ENCODE assay signal across 16 cellular contexts in the genomic region with DNA sequence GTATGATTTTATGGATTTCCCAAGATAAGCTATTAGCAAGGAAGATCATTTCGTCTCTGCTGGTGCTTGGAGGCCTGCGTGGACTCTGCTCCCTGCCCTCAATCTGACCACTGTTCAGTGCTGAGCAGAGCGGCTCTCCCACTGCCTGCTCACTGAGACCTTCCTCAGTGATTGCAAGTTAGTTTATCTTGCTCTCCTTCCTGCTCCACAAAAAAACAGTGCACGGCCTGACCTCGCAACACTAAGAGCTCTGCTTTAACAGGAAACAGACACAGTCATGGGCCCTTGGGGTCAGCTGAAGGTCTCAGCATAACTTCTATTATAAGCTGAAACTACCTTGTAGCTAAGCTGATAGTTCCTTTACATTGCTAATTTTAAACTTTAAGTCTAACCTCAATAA. TPM values are rescaled to one million over a fixed set of nuclear protein-coding genes. Genes with fewer than 3 reads are reported as not detected.
DNase-seq lines count a peak whose midpoint lies in the region; ATAC-seq and TF ChIP-seq lines count a peak whose summit lies in the region.
"Had no signal": no experiment of that assay in that cellular context is flagged by ENCODE, and none has a peak within 500 bp of the region (broad histone marks: within the 10 kb centered on the region; RNA-seq: fewer than 3 reads in every experiment).

No MANE protein-coding gene starts in this region.

- H3K4me3 ChIP-seq in BLaER1, result no peak overlapping the region
- H3K4me3 ChIP-seq: thyroid gland had no signal

- 0 out of 2 replicates have a peak overlapping the region, but pooled peaks have one; percentile 12 for H3K27ac ChIP-seq in BLaER1
- H3K27ac ChIP-seq: thyroid gland had no signal

- H3K4me1 ChIP-seq in BLaER1, result peaks cover 15% of the 10 kb centered on the region
- H3K4me1 ChIP-seq: thyroid gland had no signal

- H4K20me1 ChIP-seq in BLaER1, result no peaks in the 10 kb centered on the region

- no peaks in the 10 kb centered on the region for H3K9me3 ChIP-seq in BLaER1
- H3K9me3 ChIP-seq: thyroid gland had no signal

- H3K36me3 ChIP-seq in BLaER1, result no peaks in the 10 kb centered on the region

- peak; percentile 79 to 91 for DNase-seq in lung microvascular endothelial cell (ENCODE audit: low read depth in 2 of 2)
- no peak for DNase-seq in stimulated activated CD4-positive, alpha-beta T cell treated with anti-CD3 and anti-CD28 coated beads, Interleukin-4, amount 100 ng/mL, for 24 hours
- no peak for DNase-seq in hippocampal formation (lab: John Stamatoyannopoulos, UW)
- DNase-seq in AG08396 (ENCODE audit: low spot score), result no peak
- DNase-seq: ACHN; activated CD4-positive, alpha-beta T cell treated with anti-CD3 and anti-CD28 coated beads, Interleukin-2, amount 50 U/mL, for 1 hour; Calu3; NCI-H187; NCI-H526; stimulated activated CD4-positive, alpha-beta T cell treated with anti-CD3 and anti-CD28 coated beads, Interleukin-15, amount 100 ng/mL, for 24 hours; thyroid gland had no signal

- ATAC-seq in SK-N-SH treated with all-trans-retinoic acid at 6 μM for 48 hours (peak; percentile 40; the same call in 2 of the 3 replicates), esophagus mucosa (peak; percentile 18), GM21529 (IDR thresholded peaks at IDR 0.05; ENCODE audit: unreplicated experiment) (no peak)
- ATAC-seq: activated T-helper 17 cell treated with anti-CD3 and anti-CD28 coated beads, Interleukin-2, amount 50 U/mL, for 72 hours had no signal

- no peaks in the 10 kb centered on the region for H3K27me3 ChIP-seq in BLaER1
- H3K27me3 ChIP-seq: thyroid gland had no signal

- no peak overlapping the region for H3K9ac ChIP-seq in BLaER1

- peak overlapping the region; percentile 23 for H3K4me2 ChIP-seq in BLaER1

TF ChIP-seq in SK-N-SH treated with all-trans-retinoic acid at 6 μM for 48 hours, 23 proteins besides CTCF, POLR2A, EP300 and RAD21:
- TF ChIP-seq CSRNP3 (CRISPR knock-in tag; IDR thresholded peaks at IDR 0.05) (no peak), ZFP3 (CRISPR knock-in tag; IDR thresholded peaks at IDR 0.05) (no peak), PPARA (CRISPR knock-in tag; IDR thresholded peaks at IDR 0.05; ENCODE audit: borderline replicate concordance) (no peak), ZFP30 (CRISPR knock-in tag; IDR thresholded peaks at IDR 0.05) (no peak), TCF4 (CRISPR knock-in tag; IDR thresholded peaks at IDR 0.05; ENCODE audit: borderline replicate concordance) (no peak), BACH2 (CRISPR knock-in tag; IDR thresholded peaks at IDR 0.05; ENCODE audit: borderline replicate concordance) (no peak), ESRRG (CRISPR knock-in tag; IDR thresholded peaks at IDR 0.05) (no peak), ARNTL (CRISPR knock-in tag; IDR thresholded peaks at IDR 0.05; ENCODE audit: borderline replicate concordance, low read depth) (no peak)
- TF ChIP-seq, protein P1, sequence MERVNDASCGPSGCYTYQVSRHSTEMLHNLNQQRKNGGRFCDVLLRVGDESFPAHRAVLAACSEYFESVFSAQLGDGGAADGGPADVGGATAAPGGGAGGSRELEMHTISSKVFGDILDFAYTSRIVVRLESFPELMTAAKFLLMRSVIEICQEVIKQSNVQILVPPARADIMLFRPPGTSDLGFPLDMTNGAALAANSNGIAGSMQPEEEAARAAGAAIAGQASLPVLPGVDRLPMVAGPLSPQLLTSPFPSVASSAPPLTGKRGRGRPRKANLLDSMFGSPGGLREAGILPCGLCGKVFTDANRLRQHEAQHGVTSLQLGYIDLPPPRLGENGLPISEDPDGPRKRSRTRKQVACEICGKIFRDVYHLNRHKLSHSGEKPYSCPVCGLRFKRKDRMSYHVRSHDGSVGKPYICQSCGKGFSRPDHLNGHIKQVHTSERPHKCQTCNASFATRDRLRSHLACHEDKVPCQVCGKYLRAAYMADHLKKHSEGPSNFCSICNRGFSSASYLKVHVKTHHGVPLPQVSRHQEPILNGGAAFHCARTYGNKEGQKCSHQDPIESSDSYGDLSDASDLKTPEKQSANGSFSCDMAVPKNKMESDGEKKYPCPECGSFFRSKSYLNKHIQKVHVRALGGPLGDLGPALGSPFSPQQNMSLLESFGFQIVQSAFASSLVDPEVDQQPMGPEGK (CRISPR knock-in tag; IDR thresholded peaks at IDR 0.05; ENCODE audit: borderline replicate concordance), result no peak
- TF ChIP-seq, protein P2, sequence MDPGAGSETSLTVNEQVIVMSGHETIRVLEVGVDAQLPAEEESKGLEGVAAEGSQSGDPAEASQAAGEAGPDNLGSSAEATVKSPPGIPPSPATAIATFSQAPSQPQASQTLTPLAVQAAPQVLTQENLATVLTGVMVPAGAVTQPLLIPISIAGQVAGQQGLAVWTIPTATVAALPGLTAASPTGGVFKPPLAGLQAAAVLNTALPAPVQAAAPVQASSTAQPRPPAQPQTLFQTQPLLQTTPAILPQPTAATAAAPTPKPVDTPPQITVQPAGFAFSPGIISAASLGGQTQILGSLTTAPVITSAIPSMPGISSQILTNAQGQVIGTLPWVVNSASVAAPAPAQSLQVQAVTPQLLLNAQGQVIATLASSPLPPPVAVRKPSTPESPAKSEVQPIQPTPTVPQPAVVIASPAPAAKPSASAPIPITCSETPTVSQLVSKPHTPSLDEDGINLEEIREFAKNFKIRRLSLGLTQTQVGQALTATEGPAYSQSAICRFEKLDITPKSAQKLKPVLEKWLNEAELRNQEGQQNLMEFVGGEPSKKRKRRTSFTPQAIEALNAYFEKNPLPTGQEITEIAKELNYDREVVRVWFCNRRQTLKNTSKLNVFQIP (CRISPR knock-in tag; IDR thresholded peaks at IDR 0.05; ENCODE audit: borderline replicate concordance, low read depth), result no peak

RNA-seq across cellular contexts. Expression of gene PRELID3A, which starts 53.1 kb away (rescaled TPM):
- total RNA-seq in esophagus mucosa (1.2 TPM), lung microvascular endothelial cell (0.79 and 0.87 TPM in 2 replicates)

Comparison
In these comparisons a context has a peak if more than half of its experiments do, and no peak if none do; other contexts are left out.
1. DNase-seq: peak in lung microvascular endothelial cell (2 of 2); none in stimulated activated CD4-positive, alpha-beta T cell treated with anti-CD3 and anti-CD28 coated beads, Interleukin-4, amount 100 ng/mL, for 24 hours (single experiment), hippocampal formation (0 of 2) and AG08396 (single experiment).